In genomic region chr1:234975941-234976871, GRCh38 we compare ENCODE assay signal across 11 cellular contexts.
DNase-seq lines count a peak whose midpoint lies in the region; FAIRE-seq and TF ChIP-seq lines count a peak whose summit lies in the region.
"Had no signal": no experiment of that assay in that cellular context is flagged by ENCODE, and none has a peak within 500 bp of the region (broad histone marks: within the 10 kb centered on the region; RNA-seq: fewer than 3 reads in every experiment).

No MANE protein-coding gene starts in this region.

- DNase-seq in SKM-1 treated with dmso at 0.1 percent for 144 hours (lab: John Stamatoyannopoulos, UW; ENCODE audit: unreplicated experiment) (peak; percentile 36), SKM-1 (lab: John Stamatoyannopoulos, UW; ENCODE audit: unreplicated experiment) (no peak), adrenal gland (peak in 3 of 7 donors; percentile 30 to 67 (median 62)), keratinocyte (ENCODE audit: low read depth, low spot score) (no peak), NAMALWA (ENCODE audit: low spot score) (no peak), frontal cortex (ENCODE audit: low spot score in 2 of 2) (no peak)
- no peak for DNase-seq in stimulated activated CD4-positive, alpha-beta T cell treated with anti-CD3 and anti-CD28 coated beads, Interleukin-4, amount 100 ng/mL, for 1 hour
- DNase-seq: NCI-H524 treated with DMSO at 0.1 percent for 48 hours; retina; stimulated activated naive CD4-positive, alpha-beta T cell had no signal

- H3K4me1 ChIP-seq in adrenal gland (replicated peaks in 1 of 2) (peaks cover 59 to 76% of the 10 kb centered on the region in 2 donors), keratinocyte (ENCODE audit: control insufficient read depth, extremely low read depth, insufficient read depth, low read length) (peaks cover 38% of the 10 kb centered on the region), subcutaneous abdominal adipose tissue (ENCODE audit: control insufficient read depth in 5 of 5, insufficient read depth in 5 of 5, low read length in 5 of 5) (peaks cover 27 to 95% (median 89%) of the 10 kb centered on the region in 5 donors)

- H3K9ac ChIP-seq in keratinocyte (ENCODE audit: control insufficient read depth, extremely low read depth, insufficient read depth, low read length) = no peak overlapping the region
- H3K9ac ChIP-seq in subcutaneous abdominal adipose tissue (ENCODE audit: low read length in 5 of 5) = peak overlapping the region in 3 of 5 donors; percentile 17 to 52 (median 36)

- no peak overlapping the region for H3K4me3 ChIP-seq in adrenal gland
- no peak overlapping the region for H3K4me3 ChIP-seq in keratinocyte (ENCODE audit: control insufficient read depth in 2 of 3, extremely low read depth in 1 of 3, insufficient read depth in 2 of 3, low read depth in 1 of 3, low read length in 3 of 3)
- peak overlapping the region in 1 of 5 donors; percentile 46 for H3K4me3 ChIP-seq in subcutaneous abdominal adipose tissue (ENCODE audit: low read depth in 1 of 5, low read length in 5 of 5)

- FAIRE-seq in keratinocyte (lab: Jason Lieb, UNC) = no peak
- no peak for FAIRE-seq in frontal cortex (lab: Jason Lieb, UNC)

- H3K9me3 ChIP-seq in adrenal gland (replicated peaks in 1 of 3) (no peaks in the 10 kb centered on the region), keratinocyte (ENCODE audit: control insufficient read depth, low read depth, low read length) (no peaks in the 10 kb centered on the region), subcutaneous abdominal adipose tissue (ENCODE audit: control insufficient read depth in 5 of 5, low read length in 5 of 5) (no peaks in the 10 kb centered on the region)

- WGBS in adrenal gland, 4 donors = 80 to 87% (median 81%) methylated on average over 10 to 11 of the region's 11 CpGs

- no peaks in the 10 kb centered on the region for H3K79me2 ChIP-seq in keratinocyte (ENCODE audit: control insufficient read depth, insufficient read depth, low read length)

- H3K27me3 ChIP-seq in adrenal gland (no peaks in the 10 kb centered on the region), keratinocyte (ENCODE audit: control insufficient read depth, extremely low read depth, insufficient read depth, low read length) (no peaks in the 10 kb centered on the region), subcutaneous abdominal adipose tissue (ENCODE audit: control insufficient read depth in 5 of 5, insufficient read depth in 4 of 5, low read length in 5 of 5) (no peaks in the 10 kb centered on the region)

- H2AFZ ChIP-seq in keratinocyte (ENCODE audit: control insufficient read depth, low read length) = no peak overlapping the region

- no peak overlapping the region for H3K4me2 ChIP-seq in keratinocyte (ENCODE audit: control insufficient read depth, extremely low read depth, insufficient read depth, low read depth, low read length)

- TF ChIP-seq CTCF in adrenal gland (IDR thresholded peaks at IDR 0.05) (no peak), keratinocyte (optimal IDR thresholded peaks at IDR 0.05 in 1 of 3, IDR thresholded peaks at IDR 0.05 in 1 of 3, conservative IDR thresholded peaks at IDR 0.05 in 1 of 3; ENCODE audit: extremely low read depth in 1 of 3, insufficient read depth in 2 of 3, low read length in 3 of 3) (no peak)

- dilution Hi-C loops in keratinocyte (cut with MboI; ENCODE audit: extremely low pct_ligation_motif_present, low sequenced_read_pairs) = loop anchor here (10.0 kb wide), 1 partner anchor 99 kb away; no protein-coding TSS in a partner anchor

- intact Hi-C loops in adrenal gland (cut with DNase I) = loop anchor here (5.0 to 10.0 kb wide), 3 partner anchors 106 to 364 kb away; partner anchors contain the start of gene IRF2BP2 (in 1 of the 2)

- no peak for TF ChIP-seq POLR2A in adrenal gland (IDR thresholded peaks at IDR 0.05)

- no peaks in the 10 kb centered on the region for H4K20me1 ChIP-seq in keratinocyte (ENCODE audit: control insufficient read depth, extremely low read depth, insufficient read depth, low read length)

- no peaks in the 10 kb centered on the region for H3K9me1 ChIP-seq in keratinocyte (ENCODE audit: control insufficient read depth, extremely low read depth, insufficient read depth, low read length)

- H3K27ac ChIP-seq in adrenal gland (peak overlapping the region; percentile 51 to 99 (median 94)), keratinocyte (ENCODE audit: control insufficient read depth, insufficient read depth, low read length) (peak overlapping the region; percentile 51), subcutaneous abdominal adipose tissue (ENCODE audit: low read depth, low read length) (peak overlapping the region; percentile 99)

- H3K36me3 ChIP-seq in adrenal gland (replicated peaks in 1 of 2) (no peaks in the 10 kb centered on the region), keratinocyte (ENCODE audit: control insufficient read depth in 2 of 2, extremely low read depth in 1 of 2, insufficient read depth in 2 of 2, low read length in 2 of 2) (no peaks in the 10 kb centered on the region), subcutaneous abdominal adipose tissue (ENCODE audit: control insufficient read depth in 5 of 5, insufficient read depth in 5 of 5, low read length in 5 of 5) (no peaks in the 10 kb centered on the region)
